Comparison of ENCODE assay signal across 26 cellular contexts in the genomic region with DNA sequence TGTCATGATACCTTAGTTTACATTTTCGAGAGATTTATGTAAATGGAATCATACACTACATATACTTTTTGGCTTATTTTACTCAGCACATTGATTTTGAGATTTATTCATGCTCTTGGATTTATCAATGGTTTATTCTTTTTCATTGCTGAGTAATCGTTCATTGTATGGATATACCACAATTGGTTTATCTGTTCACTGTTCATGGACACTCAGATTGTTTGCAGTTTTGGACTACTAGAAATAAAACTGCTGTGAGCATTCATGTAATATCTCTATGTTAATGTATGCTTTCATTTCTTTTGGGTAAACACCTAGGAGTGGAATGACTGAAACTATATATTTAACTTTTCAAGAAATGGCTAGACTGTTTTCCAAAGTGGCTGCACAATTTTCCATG.
"Had no signal": no experiment of that assay in that cellular context is flagged by ENCODE, and none has a peak within 500 bp of the region (broad histone marks: within the 10 kb centered on the region; RNA-seq: fewer than 3 reads in every experiment).

No MANE protein-coding gene starts in this region.

- H3K27ac ChIP-seq: stomach, suprapubic skin, testis, thoracic aorta, thyroid gland, tibial artery, tibial nerve, transverse colon, upper lobe of left lung, upper lobe of right lung, uterus, vagina had no signal

- H3K4me1 ChIP-seq: stomach, suprapubic skin, testis, thyroid gland, tibial artery, tibial nerve, transverse colon, upper lobe of left lung, upper lobe of right lung, uterus, vagina had no signal

- H3K9me3 ChIP-seq: stomach, suprapubic skin, testis, thoracic aorta, thyroid gland, tibial artery, tibial nerve, transverse colon, upper lobe of left lung, upper lobe of right lung, uterus, vagina had no signal

- H3K4me3 ChIP-seq: stomach, suprapubic skin, testis, thoracic aorta, thyroid gland, tibial artery, tibial nerve, transverse colon, upper lobe of left lung, upper lobe of right lung, uterus, vagina had no signal

- DNase-seq: stimulated activated CD4-positive, alpha-beta T cell treated with anti-CD3 and anti-CD28 coated beads, Interleukin-2, amount 100 ng/mL, for 48 hours; stimulated activated CD4-positive, alpha-beta T cell treated with anti-CD3 and anti-CD28 coated beads, Interleukin-4, amount 100 ng/mL, for 1 hour; stimulated activated CD4-positive, alpha-beta T cell treated with anti-CD3 and anti-CD28 coated beads, Interleukin-4, amount 100 ng/mL, for 24 hours; stimulated activated CD4-positive, alpha-beta T cell treated with anti-CD3 and anti-CD28 coated beads, Interleukin-4, amount 100 ng/mL, for 4 hours; stimulated activated CD8-positive, alpha-beta memory T cell treated with anti-CD3 and anti-CD28 coated beads, Interleukin-4, amount 100 ng/mL, for 48 hours; stimulated activated naive B cell treated with anti-CD40 and anti-IgM and Interleukin-4, amounts not matched to agents 10 μg/mL and 1 μg/mL and 100 μg/mL, for 72 hours; stimulated activated naive CD4-positive, alpha-beta T cell; stimulated activated naive CD4-positive, alpha-beta T cell treated with Interleukin-2 at 50 U/mL for 16 hours; stimulated activated naive CD8-positive, alpha-beta T cell treated with anti-CD3 and anti-CD28 coated beads, Interleukin-15, amount 100 ng/mL, for 72 hours; stimulated activated naive CD8-positive, alpha-beta T cell treated with anti-CD3 and anti-CD28 coated beads, Interleukin-15, Interleukin-2, amounts not matched to agents 100 U/mL and 50 U/mL, for 24 hours; stomach; substantia nigra; testis; thyroid gland; tibial artery; transverse colon; trophoblast cell; upper lobe of left lung; upper lobe of right lung; uterus had no signal

- H3K27me3 ChIP-seq: stomach, suprapubic skin, testis, thyroid gland, tibial artery, tibial nerve, transverse colon, upper lobe of left lung, upper lobe of right lung, uterus, vagina had no signal

- H3K36me3 ChIP-seq: stomach, suprapubic skin, thoracic aorta, thyroid gland, tibial artery, tibial nerve, transverse colon, upper lobe of left lung, upper lobe of right lung, uterus, vagina had no signal

- ATAC-seq: stimulated activated effector memory CD8-positive, alpha-beta T cell treated with anti-CD3 and anti-CD28 coated beads, Interleukin-12 subunit alpha, Interleukin-12 subunit beta, amount 100 ng/mL, for 72 hours; stimulated activated memory B cell treated with anti-CD40 and anti-IgM and Interleukin-4, amounts not matched to agents 10 μg/mL and 1 μg/mL and 100 μg/mL, for 72 hours; stimulated activated naive B cell treated with anti-CD40 and anti-IgM and Interleukin-4, amounts not matched to agents 10 μg/mL and 1 μg/mL and 100 μg/mL, for 72 hours; stimulated activated naive CD8-positive, alpha-beta T cell treated with anti-CD3 and anti-CD28 coated beads, Interleukin-15, amount 100 ng/mL, for 72 hours; stimulated activated naive CD8-positive, alpha-beta T cell treated with anti-CD3 and anti-CD28 coated beads, Interleukin-15, Interleukin-2, amounts not matched to agents 100 U/mL and 50 U/mL, for 24 hours; upper lobe of right lung had no signal
